Comparison of ENCODE assay signal across 10 cellular contexts in genomic region chr10:60048146-60048545, GRCh38.
A peak's percentile ranks its signal among the peaks of the same experiment; 100 is the strongest.
DNase-seq lines count a peak whose midpoint lies in the region; ATAC-seq, FAIRE-seq and TF ChIP-seq lines count a peak whose summit lies in the region.
"Had no signal": no experiment of that assay in that cellular context is flagged by ENCODE, and none has a peak within 500 bp of the region (broad histone marks: within the 10 kb centered on the region; RNA-seq: fewer than 3 reads in every experiment).

No MANE protein-coding gene starts in this region.

- H3K27ac ChIP-seq in A549, result no peak overlapping the region
- no peak overlapping the region for H3K27ac ChIP-seq in adrenal gland
- H3K27ac ChIP-seq: epithelial cell of prostate, thoracic aorta had no signal

- POLR2A ChIA-PET in A549 (lab: Yijun Ruan, JAX), result no interaction called here

- no peak overlapping the region for H3K27ac Mint-ChIP-seq in activated T-helper 1 cell treated with anti-CD3 and anti-CD28 coated beads, Interleukin-12 subunit alpha, Interleukin-12 subunit beta, Interleukin-2, Interleukin-4 antibody, amounts not matched to agents 30 ng/mL and 10 ng/mL and 1 ng/mL, durations not matched to agents 14 hours and 24 hours and 36 hours

- TF ChIP-seq CTCF in A549 (IDR thresholded peaks at IDR 0.05), result peak; percentile 39
- peak in 4 of 6 experiments; percentile 22 to 34 (median 26) for TF ChIP-seq CTCF in adrenal gland (IDR thresholded peaks at IDR 0.05)

- H3K4me2 ChIP-seq in A549, result no peak overlapping the region

- no peak for TF ChIP-seq EP300 in A549 (IDR thresholded peaks at IDR 0.05)

- no peak overlapping the region for H3K4me3 ChIP-seq in A549
- H3K4me3 ChIP-seq in adrenal gland, result no peak overlapping the region
- H3K4me3 ChIP-seq: thoracic aorta had no signal

- H3K4me1 ChIP-seq in A549 (no peaks in the 10 kb centered on the region), adrenal gland (replicated peaks in 1 of 2) (no peaks in the 10 kb centered on the region)

- no peaks in the 10 kb centered on the region for H3K36me3 ChIP-seq in adrenal gland (replicated peaks in 1 of 2)
- H3K36me3 ChIP-seq: thoracic aorta had no signal

- ATAC-seq in A549 (peak; percentile 56 to 67; a peak in 5 of 6 replicates), GM21529 (IDR thresholded peaks at IDR 0.05; ENCODE audit: unreplicated experiment) (no peak)

- H3K36me3 Mint-ChIP-seq in activated T-helper 1 cell treated with anti-CD3 and anti-CD28 coated beads, Interleukin-12 subunit alpha, Interleukin-12 subunit beta, Interleukin-2, Interleukin-4 antibody, amounts not matched to agents 30 ng/mL and 10 ng/mL and 1 ng/mL, durations not matched to agents 14 hours and 24 hours and 36 hours (ENCODE audit: low read depth), result no peaks in the 10 kb centered on the region

- no peaks in the 10 kb centered on the region for H3K27me3 ChIP-seq in adrenal gland

- H3K9me3 ChIP-seq in A549, result no peaks in the 10 kb centered on the region
- no peaks in the 10 kb centered on the region for H3K9me3 ChIP-seq in adrenal gland (replicated peaks in 1 of 3)
- H3K9me3 ChIP-seq: thoracic aorta had no signal

- H3K4me3 Mint-ChIP-seq in activated T-helper 1 cell treated with anti-CD3 and anti-CD28 coated beads, Interleukin-12 subunit alpha, Interleukin-12 subunit beta, Interleukin-2, Interleukin-4 antibody, amounts not matched to agents 30 ng/mL and 10 ng/mL and 1 ng/mL, durations not matched to agents 14 hours and 24 hours and 36 hours, result no peak overlapping the region

- peak; percentile 63 to 66 for TF ChIP-seq RAD21 in A549 (conservative IDR thresholded peaks at IDR 0.05 in 1 of 2, IDR thresholded peaks at IDR 0.05 in 1 of 2)

- no peaks in the 10 kb centered on the region for H3K27me3 Mint-ChIP-seq in activated T-helper 1 cell treated with anti-CD3 and anti-CD28 coated beads, Interleukin-12 subunit alpha, Interleukin-12 subunit beta, Interleukin-2, Interleukin-4 antibody, amounts not matched to agents 30 ng/mL and 10 ng/mL and 1 ng/mL, durations not matched to agents 14 hours and 24 hours and 36 hours (ENCODE audit: insufficient read depth)

- CTCF ChIA-PET in A549 (lab: Yijun Ruan, JAX), result interaction anchor here (0.6 to 2.8 kb wide), 7 partner anchors 15 to 1267 kb away, joined by 3 to 30 read pairs (median 4); no protein-coding TSS in a partner anchor

- no peak for TF ChIP-seq POLR2A in A549 (IDR thresholded peaks at IDR 0.05; ENCODE audit: low read length)
- no peak for TF ChIP-seq POLR2A in H54 (IDR thresholded peaks at IDR 0.05; ENCODE audit: low read depth, low read length)
- TF ChIP-seq POLR2A in adrenal gland (IDR thresholded peaks at IDR 0.05), result no peak

- DNase-seq in A549 (ENCODE audit: low read depth in 1 of 2, low spot score in 1 of 2) (peak in 1 of 2 experiments; percentile 29), H54 (ENCODE audit: insufficient read length, low spot score) (no peak), adrenal gland (peak in 3 of 7 donors; percentile 9 to 31 (median 23)), islet precursor cell (peak; percentile 88), globus pallidus (ENCODE audit: low spot score) (no peak), KG1 (lab: John Stamatoyannopoulos, UW) (no peak)
- no peak for DNase-seq in activated T-helper 1 cell treated with anti-CD3 and anti-CD28 coated beads, Interleukin-12 subunit alpha, Interleukin-12 subunit beta, Interleukin-2, Interleukin-4 antibody, amounts not matched to agents 30 ng/mL and 10 ng/mL and 1 ng/mL, durations not matched to agents 14 hours and 24 hours and 36 hours (ENCODE audit: low spot score)

- intact Hi-C loops in adrenal gland (cut with DNase I), result no loop called here
- intact Hi-C loops in activated T-helper 1 cell treated with anti-CD3 and anti-CD28 coated beads, Interleukin-12 subunit alpha, Interleukin-12 subunit beta, Interleukin-2, Interleukin-4 antibody, amounts not matched to agents 30 ng/mL and 10 ng/mL and 1 ng/mL, durations not matched to agents 14 hours and 24 hours and 36 hours (cut with micrococcal nuclease), result no loop called here

- FAIRE-seq in A549 (lab: Jason Lieb, UNC) (peak; percentile 49), H54 (lab: Jason Lieb, UNC) (peak; percentile 94)

- H3K9me3 Mint-ChIP-seq in activated T-helper 1 cell treated with anti-CD3 and anti-CD28 coated beads, Interleukin-12 subunit alpha, Interleukin-12 subunit beta, Interleukin-2, Interleukin-4 antibody, amounts not matched to agents 30 ng/mL and 10 ng/mL and 1 ng/mL, durations not matched to agents 14 hours and 24 hours and 36 hours, result no peaks in the 10 kb centered on the region

- no peaks in the 10 kb centered on the region for H3K4me1 Mint-ChIP-seq in activated T-helper 1 cell treated with anti-CD3 and anti-CD28 coated beads, Interleukin-12 subunit alpha, Interleukin-12 subunit beta, Interleukin-2, Interleukin-4 antibody, amounts not matched to agents 30 ng/mL and 10 ng/mL and 1 ng/mL, durations not matched to agents 14 hours and 24 hours and 36 hours (ENCODE audit: low read depth)

TF ChIP-seq in A549, 52 proteins besides CTCF, POLR2A, EP300 and RAD21:
- TF ChIP-seq MAFK (IDR thresholded peaks at IDR 0.05; ENCODE audit: partially characterized antibody), result no peak
- TF ChIP-seq SMC3 (IDR thresholded peaks at IDR 0.05), result peak; percentile 53
- TF ChIP-seq CBX8 (IDR thresholded peaks at IDR 0.05), result no peak
